Comparison of ENCODE assay signal across 9 cellular contexts in the genomic region with DNA sequence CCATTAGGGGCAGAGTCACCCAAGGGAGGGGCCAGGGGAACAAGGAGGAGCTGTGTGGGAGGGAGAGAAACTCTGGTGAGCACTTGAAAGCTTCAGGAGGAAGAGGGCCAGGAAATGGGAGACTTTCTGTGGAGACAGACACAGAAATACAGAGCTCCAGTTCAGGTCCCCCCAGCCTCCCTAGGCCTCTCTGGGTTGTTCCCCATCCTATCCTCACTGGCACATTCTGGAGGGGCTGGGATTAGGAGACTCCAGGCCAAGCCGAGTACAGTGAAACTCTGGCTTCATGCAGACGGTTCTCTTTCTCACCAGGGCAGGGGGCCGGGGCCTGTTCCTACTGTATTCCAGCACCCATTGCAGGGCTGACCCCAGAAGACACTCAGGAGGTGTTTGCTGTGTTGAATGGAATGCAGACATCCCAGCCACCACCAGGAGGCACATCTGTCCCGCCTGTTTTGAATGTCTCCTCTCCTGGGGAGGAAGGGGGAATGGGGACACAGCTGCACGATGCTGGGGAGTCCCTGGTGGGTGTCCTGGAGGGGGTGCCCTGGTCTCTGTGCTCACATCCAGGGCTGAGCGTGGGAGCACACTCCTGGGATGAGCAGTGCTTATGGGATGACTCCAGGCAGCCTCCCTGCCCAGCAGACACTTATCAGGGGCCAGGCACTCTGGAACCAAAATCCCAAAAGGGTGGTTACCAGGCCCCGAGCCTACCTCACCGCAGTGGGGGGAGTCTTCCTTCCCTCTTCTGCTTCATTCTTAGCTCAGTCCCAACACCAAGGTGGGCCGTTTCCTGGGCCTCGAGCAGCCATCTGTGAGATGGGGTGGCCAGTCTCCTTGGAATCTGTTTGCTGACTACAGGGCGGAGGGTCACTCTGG. TPM values are rescaled to one million over a fixed set of nuclear protein-coding genes. Genes with fewer than 3 reads are reported as not detected.
A peak's percentile ranks its signal among the peaks of the same experiment; 100 is the strongest.
DNase-seq lines count a peak whose midpoint lies in the region; ATAC-seq and TF ChIP-seq lines count a peak whose summit lies in the region.
"Had no signal": no experiment of that assay in that cellular context is flagged by ENCODE, and none has a peak within 500 bp of the region (broad histone marks: within the 10 kb centered on the region; RNA-seq: fewer than 3 reads in every experiment).

No MANE protein-coding gene starts in this region.

- intact Hi-C loops in Right ventricle myocardium inferior (cut with DNase I) = no loop called here

- no peak overlapping the region for H3K4me3 Mint-ChIP-seq in activated naive CD8-positive, alpha-beta T cell treated with anti-CD3 and anti-CD28 coated beads for 36 hours

- H3K9me3 Mint-ChIP-seq in activated naive CD8-positive, alpha-beta T cell treated with anti-CD3 and anti-CD28 coated beads for 36 hours = no peaks in the 10 kb centered on the region

- H3K27ac Mint-ChIP-seq in activated naive CD8-positive, alpha-beta T cell treated with anti-CD3 and anti-CD28 coated beads for 36 hours = no peak overlapping the region

- H3K27ac ChIP-seq in temporal lobe (ENCODE audit: low read depth, low read length) = peak overlapping the region; percentile 6

- H3K27me3 Mint-ChIP-seq in activated naive CD8-positive, alpha-beta T cell treated with anti-CD3 and anti-CD28 coated beads for 36 hours = peaks cover 5% of the 10 kb centered on the region

- no peaks in the 10 kb centered on the region for H3K36me3 Mint-ChIP-seq in activated naive CD8-positive, alpha-beta T cell treated with anti-CD3 and anti-CD28 coated beads for 36 hours

- no peaks in the 10 kb centered on the region for H3K4me1 Mint-ChIP-seq in activated naive CD8-positive, alpha-beta T cell treated with anti-CD3 and anti-CD28 coated beads for 36 hours

- peak; percentile 65 for ATAC-seq in SK-N-SH treated with all-trans-retinoic acid at 6 μM for 48 hours
- ATAC-seq in Right ventricle myocardium inferior = no peak
- ATAC-seq in HG02642 (IDR thresholded peaks at IDR 0.05; ENCODE audit: poor library complexity, unreplicated experiment) = no peak

- peak; percentile 18 for DNase-seq in activated CD4-positive, alpha-beta T cell treated with anti-CD3 and anti-CD28 coated beads for 48 hours
- no peak for DNase-seq in activated CD4-positive, alpha-beta T cell treated with anti-CD3 and anti-CD28 coated beads for 4 hours
- DNase-seq in Right ventricle myocardium inferior (ENCODE audit: missing footprints) = peak; percentile 43
- DNase-seq in activated naive CD8-positive, alpha-beta T cell treated with anti-CD3 and anti-CD28 coated beads for 36 hours = no peak
- DNase-seq in hippocampal formation (lab: John Stamatoyannopoulos, UW) = no peak

TF ChIP-seq in SK-N-SH treated with all-trans-retinoic acid at 6 μM for 48 hours, 23 proteins besides CTCF, POLR2A, EP300 and RAD21:
- TF ChIP-seq ESRRG (CRISPR knock-in tag; IDR thresholded peaks at IDR 0.05) (no peak), ISL1 (CRISPR knock-in tag; IDR thresholded peaks at IDR 0.05) (no peak)

RNA-seq across cellular contexts. Expression of gene KRT84, which starts 5.5 kb away (rescaled TPM):
- total RNA-seq in Right ventricle myocardium inferior = not detected
- not detected for total RNA-seq in temporal lobe
- not detected for total RNA-seq in activated naive CD8-positive, alpha-beta T cell treated with anti-CD3 and anti-CD28 coated beads for 36 hours
- total RNA-seq: skeletal muscle tissue had no signal

RNA-seq across cellular contexts. Expression of gene KRT82, which starts 15.2 kb away (rescaled TPM):
- total RNA-seq in Right ventricle myocardium inferior (not detected), temporal lobe (not detected)
- total RNA-seq in activated naive CD8-positive, alpha-beta T cell treated with anti-CD3 and anti-CD28 coated beads for 36 hours = not detected
- total RNA-seq: skeletal muscle tissue had no signal

RNA-seq across cellular contexts. Expression of gene KRT85, which starts 23.7 kb away (rescaled TPM):
- total RNA-seq in Right ventricle myocardium inferior (not detected), temporal lobe (not detected)
- not detected for total RNA-seq in activated naive CD8-positive, alpha-beta T cell treated with anti-CD3 and anti-CD28 coated beads for 36 hours

RNA-seq across cellular contexts. Expression of gene KRT75, which starts 43.2 kb away (rescaled TPM):
- total RNA-seq in Right ventricle myocardium inferior (not detected), temporal lobe (not detected)
- total RNA-seq in activated naive CD8-positive, alpha-beta T cell treated with anti-CD3 and anti-CD28 coated beads for 36 hours = not detected
- total RNA-seq: skeletal muscle tissue had no signal

Comparison
In these comparisons a context has a peak if more than half of its experiments do, and no peak if none do; other contexts are left out.
1. DNase-seq: peak in activated CD4-positive, alpha-beta T cell treated with anti-CD3 and anti-CD28 coated beads for 48 hours (single experiment) and Right ventricle myocardium inferior (single experiment); none in activated CD4-positive, alpha-beta T cell treated with anti-CD3 and anti-CD28 coated beads for 4 hours (0 of 2), activated naive CD8-positive, alpha-beta T cell treated with anti-CD3 and anti-CD28 coated beads for 36 hours (single experiment) and hippocampal formation (0 of 2).